In the genomic region with DNA sequence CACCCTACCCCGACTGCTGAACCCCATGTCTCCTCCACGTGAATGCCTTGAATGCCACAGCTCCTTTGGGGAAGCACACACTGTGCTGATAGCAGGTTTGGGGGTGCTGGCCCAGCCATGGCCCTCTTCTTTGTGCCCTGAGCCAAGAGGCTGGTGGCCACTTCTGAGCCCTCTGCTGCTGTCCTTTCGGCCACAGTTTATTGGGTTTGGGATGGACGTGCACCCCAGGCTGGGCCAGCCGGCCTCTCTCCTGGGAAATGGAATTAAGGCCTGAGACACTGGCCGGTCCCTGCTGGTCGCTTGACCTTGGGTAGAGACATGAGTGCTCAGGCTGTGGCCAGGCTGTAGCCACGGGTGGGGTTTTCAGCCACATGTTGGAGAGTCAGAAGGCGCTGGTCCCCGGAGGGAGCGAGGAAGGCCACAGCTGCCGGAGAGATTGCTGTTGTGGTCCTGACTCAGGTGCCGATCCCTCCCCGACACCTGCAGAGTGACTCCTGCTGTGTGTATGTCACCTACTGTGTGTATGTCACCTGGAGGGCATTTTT, we compare ENCODE assay signal across 21 cellular contexts. TPM values are rescaled to one million over a fixed set of nuclear protein-coding genes. Genes with fewer than 3 reads are reported as not detected.
"Had no signal": no experiment of that assay in that cellular context is flagged by ENCODE, and none has a peak within 500 bp of the region (broad histone marks: within the 10 kb centered on the region; RNA-seq: fewer than 3 reads in every experiment).

No MANE protein-coding gene starts in this region.

- H3K27ac Mint-ChIP-seq: activated CD4-positive, alpha-beta memory T cell treated with anti-CD3 and anti-CD28 coated beads for 36 hours; activated naive CD8-positive, alpha-beta T cell; stimulated activated effector memory CD8-positive, alpha-beta T cell treated with anti-CD3 and anti-CD28 coated beads, Interleukin-12 subunit alpha, Interleukin-12 subunit beta, amount 100 ng/mL, for 72 hours; T-helper 2 cell treated with Interferon-gamma antibody and Interleukin-4, amounts not matched to agents 5 μg/mL and 100 μg/mL, for 36 hours had no signal

- DNase-seq: activated CD4-positive, alpha-beta memory T cell treated with anti-CD3 and anti-CD28 coated beads for 36 hours; activated CD4-positive, CD25-positive, alpha-beta regulatory T cell treated with anti-CD3 and anti-CD28 coated beads, Interleukin-2, amount 50 U/mL, for 72 hours; activated gamma-delta T cell; activated T-cell treated with anti-CD3 and anti-CD28 coated beads, Interleukin-2, amount 50 U/mL, for 48 hours; anterior cingulate cortex; immature natural killer cell; left colon; SW 1271; tibial artery had no signal

- ATAC-seq: left colon; pancreas; stimulated activated effector memory CD8-positive, alpha-beta T cell treated with anti-CD3 and anti-CD28 coated beads, Interleukin-12 subunit alpha, Interleukin-12 subunit beta, amount 100 ng/mL, for 72 hours had no signal

- H3K4me3 Mint-ChIP-seq: activated CD4-positive, alpha-beta memory T cell treated with anti-CD3 and anti-CD28 coated beads for 36 hours; activated naive CD8-positive, alpha-beta T cell; immature natural killer cell; neural crest cell; stimulated activated effector memory CD8-positive, alpha-beta T cell treated with anti-CD3 and anti-CD28 coated beads, Interleukin-12 subunit alpha, Interleukin-12 subunit beta, amount 100 ng/mL, for 72 hours; T-helper 2 cell treated with Interferon-gamma antibody and Interleukin-4, amounts not matched to agents 5 μg/mL and 100 μg/mL, for 36 hours had no signal

- H3K27ac ChIP-seq: breast epithelium, pancreas, tibial artery had no signal

- H3K36me3 ChIP-seq: breast epithelium, pancreas, tibial artery had no signal

- H3K36me3 Mint-ChIP-seq: activated CD4-positive, alpha-beta memory T cell treated with anti-CD3 and anti-CD28 coated beads for 36 hours; activated naive CD8-positive, alpha-beta T cell; immature natural killer cell had no signal

- H3K4me1 ChIP-seq: breast epithelium, pancreas had no signal

- H3K9me3 ChIP-seq: breast epithelium, pancreas, tibial artery had no signal

- H3K4me3 ChIP-seq: breast epithelium, pancreas, tibial artery had no signal

- H3K4me1 Mint-ChIP-seq: immature natural killer cell; stimulated activated effector memory CD8-positive, alpha-beta T cell treated with anti-CD3 and anti-CD28 coated beads, Interleukin-12 subunit alpha, Interleukin-12 subunit beta, amount 100 ng/mL, for 72 hours had no signal

- H3K9me3 Mint-ChIP-seq: activated CD4-positive, alpha-beta memory T cell treated with anti-CD3 and anti-CD28 coated beads for 36 hours; immature natural killer cell; neural crest cell; stimulated activated effector memory CD8-positive, alpha-beta T cell treated with anti-CD3 and anti-CD28 coated beads, Interleukin-12 subunit alpha, Interleukin-12 subunit beta, amount 100 ng/mL, for 72 hours; T-helper 2 cell treated with Interferon-gamma antibody and Interleukin-4, amounts not matched to agents 5 μg/mL and 100 μg/mL, for 36 hours had no signal

RNA-seq across cellular contexts. Expression of a gene that starts 26.6 kb away (rescaled TPM):
- total RNA-seq: activated CD4-positive, alpha-beta memory T cell treated with anti-CD3 and anti-CD28 coated beads for 36 hours; breast epithelium; chondrocyte; dermis microvascular lymphatic vessel endothelial cell; glomerular endothelial cell; mesenteric fat pad; myocyte; neural crest cell; pancreas had no signal
- polyA plus RNA-seq: esophagus, immature natural killer cell, pancreas had no signal

RNA-seq across cellular contexts. Expression of a gene that starts 48.1 kb away (rescaled TPM):
- total RNA-seq: glomerular endothelial cell had no signal
- polyA plus RNA-seq: immature natural killer cell had no signal

RNA-seq across cellular contexts. Expression of a gene that starts 53.6 kb away (rescaled TPM):
- total RNA-seq: activated CD4-positive, alpha-beta memory T cell treated with anti-CD3 and anti-CD28 coated beads for 36 hours; breast epithelium; chondrocyte; dermis microvascular lymphatic vessel endothelial cell; glomerular endothelial cell; left colon; mesenteric fat pad; pancreas had no signal
- polyA plus RNA-seq: immature natural killer cell had no signal

RNA-seq across cellular contexts. Expression of a gene that starts 57.8 kb away (rescaled TPM):
- total RNA-seq: activated CD4-positive, alpha-beta memory T cell treated with anti-CD3 and anti-CD28 coated beads for 36 hours; breast epithelium; chondrocyte; dermis microvascular lymphatic vessel endothelial cell; glomerular endothelial cell; left colon; mesenteric fat pad; neural crest cell; pancreas had no signal
- polyA plus RNA-seq: esophagus, immature natural killer cell, pancreas had no signal
